Comparison of ENCODE assay signal across 9 cellular contexts in the genomic region with DNA sequence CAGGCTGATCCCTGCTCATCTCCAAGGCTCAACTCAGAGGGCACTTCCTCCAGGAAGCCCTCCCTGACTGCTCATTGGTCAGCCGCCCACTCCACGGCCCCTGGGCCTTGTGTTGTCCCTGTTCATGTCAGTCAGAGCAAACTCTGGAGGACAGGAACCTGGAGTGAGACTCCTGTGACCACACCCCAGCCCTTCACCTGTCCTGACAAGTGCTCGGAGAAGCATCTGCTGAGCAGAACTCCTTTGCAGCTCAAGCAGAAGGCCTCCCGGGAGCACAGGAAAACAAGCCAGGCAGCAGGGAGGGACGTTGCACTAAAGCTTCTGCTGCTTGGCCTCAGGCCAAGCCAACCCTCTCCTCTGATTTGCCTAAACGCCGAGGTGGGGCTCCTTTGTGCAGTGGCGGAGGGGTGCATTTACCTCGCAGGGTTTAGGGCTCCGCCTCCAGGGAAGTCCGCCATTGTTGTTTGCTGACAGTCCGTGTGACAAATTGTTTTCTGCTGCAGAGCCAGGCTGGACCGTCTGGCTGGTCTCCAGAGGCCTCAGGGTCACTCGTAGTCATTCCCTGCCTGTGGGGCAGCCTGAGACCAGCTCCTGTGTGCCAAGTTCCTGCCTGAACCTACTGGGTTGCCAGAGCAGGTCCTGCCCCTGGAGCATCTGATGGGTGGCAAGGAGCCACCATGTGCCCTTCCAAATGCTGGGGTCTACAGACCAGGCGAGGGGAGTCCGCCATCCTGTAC.
DNase-seq lines count a peak whose midpoint lies in the region; ATAC-seq and TF ChIP-seq lines count a peak whose summit lies in the region.
"Had no signal": no experiment of that assay in that cellular context is flagged by ENCODE, and none has a peak within 500 bp of the region (broad histone marks: within the 10 kb centered on the region; RNA-seq: fewer than 3 reads in every experiment).

No MANE protein-coding gene starts in this region.

- intact Hi-C loops in uterus (cut with DNase I; ENCODE audit: low total_unique reads) = no loop called here

- TF ChIP-seq POLR2A in uterus (IDR thresholded peaks at IDR 0.05) = no peak

- no peak for TF ChIP-seq CTCF in uterus (IDR thresholded peaks at IDR 0.05)

- no peaks in the 10 kb centered on the region for H3K9me3 ChIP-seq in uterus

- H3K4me3 ChIP-seq in uterus = no peak overlapping the region

- DNase-seq in activated effector memory CD4-positive, alpha-beta T cell treated with anti-CD3 and anti-CD28 coated beads, Interleukin-2, amount 50 U/mL, for 16 hours = peak; percentile 34
- no peak for DNase-seq in activated effector memory CD4-positive, alpha-beta T cell treated with Interleukin-2 at 50 U/mL for 16 hours
- DNase-seq in NCI-H510A (lab: John Stamatoyannopoulos, UW) (peak; percentile 93), glomerular endothelial cell (ENCODE audit: extremely low read depth, low read depth, low spot score) (peak; percentile 22), uterus (peak; percentile 26 to 61), NAMALWA (ENCODE audit: low spot score) (no peak)
- DNase-seq: 8988T had no signal

- H3K4me1 ChIP-seq in uterus = no peaks in the 10 kb centered on the region

- no peaks in the 10 kb centered on the region for H3K27me3 ChIP-seq in uterus

- no peaks in the 10 kb centered on the region for H3K36me3 ChIP-seq in uterus

- no peak overlapping the region for H3K27ac ChIP-seq in uterus

- ATAC-seq in GM21515 (IDR thresholded peaks at IDR 0.05; ENCODE audit: unreplicated experiment) = no peak
- no peak for ATAC-seq in HG03025 (IDR thresholded peaks at IDR 0.05; ENCODE audit: low FRiP score, unreplicated experiment)

Comparison
In these comparisons a context has a peak if more than half of its experiments do, and no peak if none do; other contexts are left out.
1. DNase-seq: peak in activated effector memory CD4-positive, alpha-beta T cell treated with anti-CD3 and anti-CD28 coated beads, Interleukin-2, amount 50 U/mL, for 16 hours (single experiment), NCI-H510A (single experiment), glomerular endothelial cell (single experiment) and uterus (2 of 2); none in activated effector memory CD4-positive, alpha-beta T cell treated with Interleukin-2 at 50 U/mL for 16 hours (single experiment) and NAMALWA (single experiment).